2 cellular contexts compared by ENCODE assay signal in genomic region chr19:13830761-13831481, GRCh38.
TF ChIP-seq lines count a peak whose summit lies in the region.

No MANE protein-coding gene starts in this region.

TF ChIP-seq in SK-N-SH, 30 proteins besides CTCF, POLR2A, EP300 and RAD21 (continued from another document):
- peak; percentile 41; the same call in 1 of the 2 replicates for TF ChIP-seq POLR2AphosphoS5 (IDR thresholded peaks at IDR 0.05; ENCODE audit: low read depth, low read length)
- TF ChIP-seq MAX (IDR thresholded peaks at IDR 0.05; ENCODE audit: low read depth): 0 out of 2 replicates have a peak, but pooled peaks have one; percentile 13
- no peak for TF ChIP-seq RXRA (IDR thresholded peaks at IDR 0.05; ENCODE audit: borderline replicate concordance, low read depth)
- no peak for TF ChIP-seq GATA2 (CRISPR knock-in tag; IDR thresholded peaks at IDR 0.05)

TF ChIP-seq in endothelial cell of umbilical vein, 7 proteins besides CTCF, POLR2A, EP300 and RAD21:
- no peak for TF ChIP-seq JUN (IDR thresholded peaks at IDR 0.05; ENCODE audit: borderline replicate concordance, insufficient read depth, insufficient read length, low read depth)
- no peak for TF ChIP-seq MYC (IDR thresholded peaks at IDR 0.05; ENCODE audit: low read depth, low read length)
- no peak for TF ChIP-seq GATA2 (IDR thresholded peaks at IDR 0.05; ENCODE audit: insufficient read depth, insufficient read length, low read depth, low read length)
- no peak for TF ChIP-seq EZH2 (IDR thresholded peaks at IDR 0.05; ENCODE audit: borderline replicate concordance, low read depth, low read length, severe bottlenecking)
- no peak for TF ChIP-seq MAX (IDR thresholded peaks at IDR 0.05; ENCODE audit: insufficient read depth, insufficient read length)
- TF ChIP-seq POLR2AphosphoS5 (IDR thresholded peaks at IDR 0.05; ENCODE audit: insufficient read depth, low read depth, low read length): peak; percentile 44
